In genomic region chr5:24226492-24226891, GRCh38 we compare ENCODE assay signal across 26 cellular contexts.
DNase-seq lines count a peak whose midpoint lies in the region; ATAC-seq, FAIRE-seq and TF ChIP-seq lines count a peak whose summit lies in the region.
"Had no signal": no experiment of that assay in that cellular context is flagged by ENCODE, and none has a peak within 500 bp of the region (broad histone marks: within the 10 kb centered on the region; RNA-seq: fewer than 3 reads in every experiment).

No MANE protein-coding gene starts in this region.

- no peak overlapping the region for H3K27ac ChIP-seq in astrocyte (ENCODE audit: low read depth, low read length)
- H3K27ac ChIP-seq: HL-60, left ventricle myocardium inferior, psoas muscle, SJCRH30, vagina had no signal

- peaks cover 9% of the 10 kb centered on the region for H3K4me1 Mint-ChIP-seq in astrocyte (ENCODE audit: low read depth, unreplicated experiment)
- H3K4me1 Mint-ChIP-seq: T-cell had no signal

- H3K36me3 Mint-ChIP-seq in astrocyte (ENCODE audit: low read depth, unreplicated experiment), result peaks cover 1% of the 10 kb centered on the region
- H3K36me3 Mint-ChIP-seq: T-cell had no signal

- H3K4me2 ChIP-seq in astrocyte (ENCODE audit: low read length), result no peak overlapping the region

- no peaks in the 10 kb centered on the region for H3K79me2 ChIP-seq in astrocyte (ENCODE audit: insufficient read depth, low read length)

- no peak for TF ChIP-seq CTCF in astrocyte (IDR thresholded peaks at IDR 0.05; ENCODE audit: insufficient read depth, low read depth, low read length)

- H3K27me3 Mint-ChIP-seq in astrocyte (ENCODE audit: low read depth, unreplicated experiment), result no peaks in the 10 kb centered on the region
- H3K27me3 Mint-ChIP-seq: T-cell had no signal

- H3K36me3 ChIP-seq in astrocyte (ENCODE audit: insufficient read depth, low read length), result no peaks in the 10 kb centered on the region
- H3K36me3 ChIP-seq: left ventricle myocardium inferior, SJCRH30, vagina had no signal

- TF ChIP-seq POLR2A in H54 (IDR thresholded peaks at IDR 0.05; ENCODE audit: low read depth, low read length), result no peak

- H3K27ac Mint-ChIP-seq in astrocyte (ENCODE audit: unreplicated experiment), result peak overlapping the region; percentile 41
- H3K27ac Mint-ChIP-seq: activated T-helper 1 cell treated with anti-CD3 and anti-CD28 coated beads, Interleukin-12 subunit alpha, Interleukin-12 subunit beta, Interleukin-2, Interleukin-4 antibody, amounts not matched to agents 30 ng/mL and 10 ng/mL and 1 ng/mL, durations not matched to agents 14 hours and 24 hours and 36 hours; T-cell had no signal

- H3K4me3 ChIP-seq in astrocyte (ENCODE audit: insufficient read depth, low read depth, low read length), result no peak overlapping the region
- H3K4me3 ChIP-seq: left ventricle myocardium inferior, psoas muscle, SJCRH30, vagina had no signal

- intact Hi-C loops in Right ventricle myocardium inferior (cut with DNase I) (no loop called here), left cardiac atrium (cut with DNase I) (no loop called here)

- H3K4me3 Mint-ChIP-seq in astrocyte (ENCODE audit: unreplicated experiment), result no peak overlapping the region
- H3K4me3 Mint-ChIP-seq: activated T-helper 1 cell treated with anti-CD3 and anti-CD28 coated beads, Interleukin-12 subunit alpha, Interleukin-12 subunit beta, Interleukin-2, Interleukin-4 antibody, amounts not matched to agents 30 ng/mL and 10 ng/mL and 1 ng/mL, durations not matched to agents 14 hours and 24 hours and 36 hours; T-cell had no signal

- H3K4me1 ChIP-seq in astrocyte (ENCODE audit: insufficient read depth, low read length), result peaks cover 3% of the 10 kb centered on the region
- H3K4me1 ChIP-seq: left ventricle myocardium inferior, psoas muscle, SJCRH30, vagina had no signal

- no peak overlapping the region for H2AFZ ChIP-seq in astrocyte (ENCODE audit: low read depth, low read length)

- ATAC-seq in Right ventricle myocardium inferior (no peak), HG03175 (IDR thresholded peaks at IDR 0.05; ENCODE audit: unreplicated experiment) (no peak), left cardiac atrium (no peak)
- ATAC-seq: esophagus mucosa, psoas muscle, T-cell had no signal

- H3K27me3 ChIP-seq in astrocyte (ENCODE audit: insufficient read depth, low read length), result no peaks in the 10 kb centered on the region
- H3K27me3 ChIP-seq: SJCRH30, vagina had no signal

- H3K9me3 Mint-ChIP-seq in astrocyte (ENCODE audit: unreplicated experiment), result no peaks in the 10 kb centered on the region

- H3K9ac ChIP-seq in astrocyte (ENCODE audit: low read length), result no peak overlapping the region

- peak; percentile 6 for DNase-seq in AG08396 (ENCODE audit: low spot score)
- DNase-seq in H54 (ENCODE audit: insufficient read length, low spot score), result peak; percentile 5
- peak; percentile 12 for DNase-seq in astrocyte (ENCODE audit: low read depth)
- DNase-seq in kidney tubule cell (ENCODE audit: low spot score), result peak; percentile 28
- DNase-seq in Right ventricle myocardium inferior (ENCODE audit: missing footprints), result no peak
- no peak for DNase-seq in left cardiac atrium
- DNase-seq in kidney glomerular epithelial cell (lab: John Stamatoyannopoulos, UW), result no peak
- DNase-seq: activated CD4-positive, alpha-beta T cell treated with anti-CD3 and anti-CD28 coated beads, Interleukin-2, amount 50 U/mL, for 4 hours; activated naive CD4-positive, alpha-beta T cell treated with anti-CD3 and anti-CD28 coated beads, Interleukin-2, amount 50 U/mL, for 16 hours; amniotic stem cell; cortex of kidney; GOT3; left ventricle myocardium inferior; NCI-H1092; NCI-H187 treated with DMSO at 0.1 percent for 48 hours; NCI-H524 treated with DMSO at 0.1 percent for 48 hours; psoas muscle; SJCRH30; stimulated activated naive CD4-positive, alpha-beta T cell treated with Interleukin-2 at 50 U/mL for 16 hours; T-cell had no signal

- H4K20me1 ChIP-seq in astrocyte (ENCODE audit: insufficient read depth, low read length), result no peaks in the 10 kb centered on the region

- H3K9me3 ChIP-seq in astrocyte (ENCODE audit: insufficient read depth, low read depth, low read length), result no peaks in the 10 kb centered on the region
- H3K9me3 ChIP-seq: SJCRH30, vagina had no signal

- FAIRE-seq in H54 (lab: Jason Lieb, UNC) (peak; percentile 99), astrocyte (lab: Jason Lieb, UNC) (no peak)
- FAIRE-seq: TTC549 had no signal

Comparison
In these comparisons a context has a peak if more than half of its experiments do, and no peak if none do; other contexts are left out.
1. DNase-seq: peak in AG08396 (single experiment), H54 (single experiment), astrocyte (single experiment) and kidney tubule cell (single experiment); none in Right ventricle myocardium inferior (single experiment), left cardiac atrium (single experiment) and kidney glomerular epithelial cell (single experiment).